Comparison of ENCODE assay signal across 1 cellular context in genomic region chr6:89371849-89372505, GRCh38.
TF ChIP-seq lines count a peak whose summit lies in the region.

No MANE protein-coding gene starts in this region.

TF ChIP-seq in HepG2, 621 proteins besides CTCF, POLR2A, EP300 and RAD21 (continued from another document):
- no peak for TF ChIP-seq ZNF691 (CRISPR knock-in tag; IDR thresholded peaks at IDR 0.05; ENCODE audit: borderline replicate concordance, low read depth)
- 0 out of 2 replicates have a peak, but pooled peaks have one; percentile 21 for TF ChIP-seq FOSL2 (CRISPR knock-in tag; IDR thresholded peaks at IDR 0.05)
- no peak for TF ChIP-seq SATB2 (CRISPR knock-in tag; IDR thresholded peaks at IDR 0.05)
- no peak for TF ChIP-seq ZSCAN30 (CRISPR knock-in tag; IDR thresholded peaks at IDR 0.05)
- no peak for TF ChIP-seq PRMT3 (CRISPR knock-in tag; IDR thresholded peaks at IDR 0.05; ENCODE audit: borderline replicate concordance, low read depth)
- no peak for TF ChIP-seq KDM5B (CRISPR knock-in tag; IDR thresholded peaks at IDR 0.05; ENCODE audit: borderline replicate concordance)
- TF ChIP-seq STAG1 (CRISPR knock-in tag; IDR thresholded peaks at IDR 0.05): peak; percentile 79
- TF ChIP-seq ZNF331 (CRISPR knock-in tag; IDR thresholded peaks at IDR 0.05): peak; percentile 43; the same call in 1 of the 2 replicates
- TF ChIP-seq PRDM15 (CRISPR knock-in tag; IDR thresholded peaks at IDR 0.05): no peak
- TF ChIP-seq U2AF1 (optimal IDR thresholded peaks at IDR 0.05; ENCODE audit: low read depth, low read length): no peak
- TF ChIP-seq RXRA (CRISPR knock-in tag; IDR thresholded peaks at IDR 0.05): 0 out of 2 replicates have a peak, but pooled peaks have one; percentile 32
- TF ChIP-seq NCOA5 (CRISPR knock-in tag; IDR thresholded peaks at IDR 0.05): no peak
- no peak for TF ChIP-seq AGO2 (optimal IDR thresholded peaks at IDR 0.05; ENCODE audit: low read depth, low read length)
- no peak for TF ChIP-seq CENPT (CRISPR knock-in tag; IDR thresholded peaks at IDR 0.05; ENCODE audit: low read depth)
- TF ChIP-seq ZNF562 (CRISPR knock-in tag; IDR thresholded peaks at IDR 0.05; ENCODE audit: borderline replicate concordance): no peak
- TF ChIP-seq ZNF414 (CRISPR knock-in tag; IDR thresholded peaks at IDR 0.05): 0 out of 2 replicates have a peak, but pooled peaks have one; percentile 27
- no peak for TF ChIP-seq IKZF4 (CRISPR knock-in tag; IDR thresholded peaks at IDR 0.05; ENCODE audit: borderline replicate concordance, low read depth, not compliant biosample characterization)
- TF ChIP-seq REPIN1 (CRISPR knock-in tag; IDR thresholded peaks at IDR 0.05; ENCODE audit: borderline replicate concordance, low read depth): no peak
- 0 out of 2 replicates have a peak, but pooled peaks have one; percentile 53 for TF ChIP-seq AHR (CRISPR knock-in tag; IDR thresholded peaks at IDR 0.05)
- TF ChIP-seq SALL1 (CRISPR knock-in tag; IDR thresholded peaks at IDR 0.05): peak; percentile 59; the same call in 1 of the 2 replicates
